Comparison of ENCODE assay signal across 1 cellular context in the genomic region with DNA sequence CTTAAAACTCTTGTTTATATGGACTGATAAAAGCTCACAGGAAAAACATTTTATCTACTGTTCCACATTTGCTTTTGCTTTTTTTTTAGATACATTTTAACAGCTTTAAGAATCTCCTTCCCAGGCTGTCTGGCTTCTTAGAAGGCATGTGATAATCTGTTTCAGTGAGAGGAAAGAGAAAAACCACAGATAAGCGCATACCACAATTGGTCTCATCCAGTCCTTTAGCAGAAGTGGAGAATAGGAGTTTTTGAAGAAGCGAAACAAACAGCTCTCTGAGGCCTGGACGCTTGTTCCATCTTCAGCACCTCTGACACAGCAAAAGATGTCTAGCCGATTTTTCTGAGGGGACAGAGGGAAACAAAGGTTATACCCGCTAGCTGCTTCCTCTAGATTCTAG.
TF ChIP-seq lines count a peak whose summit lies in the region.

No MANE protein-coding gene starts in this region.

TF ChIP-seq in K562, 482 proteins besides CTCF, POLR2A, EP300 and RAD21 (continues in another document):
- TF ChIP-seq, protein P1, sequence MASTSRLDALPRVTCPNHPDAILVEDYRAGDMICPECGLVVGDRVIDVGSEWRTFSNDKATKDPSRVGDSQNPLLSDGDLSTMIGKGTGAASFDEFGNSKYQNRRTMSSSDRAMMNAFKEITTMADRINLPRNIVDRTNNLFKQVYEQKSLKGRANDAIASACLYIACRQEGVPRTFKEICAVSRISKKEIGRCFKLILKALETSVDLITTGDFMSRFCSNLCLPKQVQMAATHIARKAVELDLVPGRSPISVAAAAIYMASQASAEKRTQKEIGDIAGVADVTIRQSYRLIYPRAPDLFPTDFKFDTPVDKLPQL (IDR thresholded peaks at IDR 0.05; ENCODE audit: extremely low read depth, insufficient read length), result no peak
- TF ChIP-seq KAT8 (IDR thresholded peaks at IDR 0.05; ENCODE audit: low read depth) (no peak), DPF2 (IDR thresholded peaks at IDR 0.05) (peak; percentile 82), KLF16 (IDR thresholded peaks at IDR 0.05) (peak; percentile 78), NBN (IDR thresholded peaks at IDR 0.05; ENCODE audit: low read depth) (peak; percentile 79; the same call in 1 of the 2 replicates), CEBPB (tag; IDR thresholded peaks at IDR 0.05) (no peak), CBFA2T2 (conservative IDR thresholded peaks at IDR 0.05) (peak; percentile 63), PML (IDR thresholded peaks at IDR 0.05; ENCODE audit: low read length) (peak; percentile 58; the same call in 1 of the 2 replicates), GATAD2A (IDR thresholded peaks at IDR 0.05) (peak; percentile 72; the same call in 1 of the 2 replicates), ATF7 (IDR thresholded peaks at IDR 0.05) (peak; percentile 41; the same call in 1 of the 2 replicates), NEUROD1 (IDR thresholded peaks at IDR 0.05; ENCODE audit: borderline replicate concordance, low read depth, low read length, partially characterized antibody) (peak; percentile 12), ZNF830 (CRISPR knock-in tag; IDR thresholded peaks at IDR 0.05) (no peak), ZZZ3 (IDR thresholded peaks at IDR 0.05) (no peak), HLTF (IDR thresholded peaks at IDR 0.05) (no peak), THRA (IDR thresholded peaks at IDR 0.05) (no peak), FOXP1 (CRISPR knock-in tag; IDR thresholded peaks at IDR 0.05) (0 out of 2 replicates have a peak, but pooled peaks have one; percentile 9), ZEB2 (IDR thresholded peaks at IDR 0.05) (0 out of 2 replicates have a peak, but pooled peaks have one; percentile 20), ADNP (tag; IDR thresholded peaks at IDR 0.05) (peak; percentile 41; the same call in 1 of the 2 replicates), BRD4 (IDR thresholded peaks at IDR 0.05) (no peak), RNF2 (IDR thresholded peaks at IDR 0.05) (peak; percentile 69; the same call in 1 of the 2 replicates), ARID1B (IDR thresholded peaks at IDR 0.05) (peak; percentile 88), MAFF (IDR thresholded peaks at IDR 0.05; ENCODE audit: low read length) (peak; percentile 6; the same call in 1 of the 2 replicates), NFATC3 (IDR thresholded peaks at IDR 0.05) (no peak), MCM3 (IDR thresholded peaks at IDR 0.05) (no peak), PHF21A (IDR thresholded peaks at IDR 0.05; ENCODE audit: borderline replicate concordance, low read depth) (no peak), RNF219 (CRISPR knock-in tag; IDR thresholded peaks at IDR 0.05) (no peak), SMAD4 (CRISPR knock-in tag; conservative IDR thresholded peaks at IDR 0.05) (peak; percentile 95), SUPT5H (IDR thresholded peaks at IDR 0.05) (no peak), ZBTB7A (IDR thresholded peaks at IDR 0.05; ENCODE audit: borderline replicate concordance, control insufficient read depth, low read depth, low read length) (no peak), LEF1 (IDR thresholded peaks at IDR 0.05) (peak; percentile 53; the same call in 1 of the 2 replicates), SMAD3 (CRISPR knock-in tag; conservative IDR thresholded peaks at IDR 0.05) (0 out of 2 replicates have a peak, but pooled peaks have one; percentile 76), BRCA1 (IDR thresholded peaks at IDR 0.05) (no peak), BRCA1 (CRISPR knock-in tag; IDR thresholded peaks at IDR 0.05) (no peak), ZNF717 (CRISPR knock-in tag; IDR thresholded peaks at IDR 0.05) (no peak), TEAD1 (CRISPR knock-in tag; IDR thresholded peaks at IDR 0.05) (peak in 1 of 2 experiments; percentile 95; a peak in 2 of 4 replicates), ELF4 (CRISPR knock-in tag; IDR thresholded peaks at IDR 0.05) (peak; percentile 66; the same call in 1 of the 2 replicates), SMARCA4 (IDR thresholded peaks at IDR 0.05) (peak; percentile 89), ZNF395 (CRISPR knock-in tag; IDR thresholded peaks at IDR 0.05) (peak; percentile 50; the same call in 1 of the 2 replicates), HES1 (IDR thresholded peaks at IDR 0.05; ENCODE audit: low read depth) (peak; percentile 72), ZNF766 (CRISPR knock-in tag; conservative IDR thresholded peaks at IDR 0.05) (0 out of 2 replicates have a peak, but pooled peaks have one; percentile 61), RCOR1 (IDR thresholded peaks at IDR 0.05; ENCODE audit: borderline replicate concordance in 1 of 2, low read depth in 2 of 2, low read length in 2 of 2) (peak; percentile 40 to 98; a peak in 3 of 4 replicates), MIER1 (IDR thresholded peaks at IDR 0.05; ENCODE audit: low read depth) (no peak), MTA2 (IDR thresholded peaks at IDR 0.05; ENCODE audit: low read depth) (peak; percentile 49; the same call in 1 of the 2 replicates), TSC22D4 (tag; IDR thresholded peaks at IDR 0.05) (no peak), AFF1 (IDR thresholded peaks at IDR 0.05; ENCODE audit: low read depth in 1 of 2, partially characterized antibody in 2 of 2) (peak in 1 of 2 experiments; percentile 32), CHCHD3 (CRISPR knock-in tag; IDR thresholded peaks at IDR 0.05) (no peak), ZFP36 (IDR thresholded peaks at IDR 0.05; ENCODE audit: low read depth, low read length, partially characterized antibody) (no peak), NFRKB (IDR thresholded peaks at IDR 0.05; ENCODE audit: low read depth) (no peak), JUND (IDR thresholded peaks at IDR 0.05; ENCODE audit: borderline replicate concordance, low read depth, low read length) (peak; percentile 68; the same call in 1 of the 2 replicates), JUND (tag; IDR thresholded peaks at IDR 0.05; ENCODE audit: borderline replicate concordance, low read depth, low read length) (peak; percentile 49; the same call in 1 of the 3 replicates), TBL1XR1 (IDR thresholded peaks at IDR 0.05; ENCODE audit: low read length in 2 of 2) (peak in 1 of 2 experiments; percentile 94; a peak in 2 of 4 replicates)
- TF ChIP-seq, protein P2, sequence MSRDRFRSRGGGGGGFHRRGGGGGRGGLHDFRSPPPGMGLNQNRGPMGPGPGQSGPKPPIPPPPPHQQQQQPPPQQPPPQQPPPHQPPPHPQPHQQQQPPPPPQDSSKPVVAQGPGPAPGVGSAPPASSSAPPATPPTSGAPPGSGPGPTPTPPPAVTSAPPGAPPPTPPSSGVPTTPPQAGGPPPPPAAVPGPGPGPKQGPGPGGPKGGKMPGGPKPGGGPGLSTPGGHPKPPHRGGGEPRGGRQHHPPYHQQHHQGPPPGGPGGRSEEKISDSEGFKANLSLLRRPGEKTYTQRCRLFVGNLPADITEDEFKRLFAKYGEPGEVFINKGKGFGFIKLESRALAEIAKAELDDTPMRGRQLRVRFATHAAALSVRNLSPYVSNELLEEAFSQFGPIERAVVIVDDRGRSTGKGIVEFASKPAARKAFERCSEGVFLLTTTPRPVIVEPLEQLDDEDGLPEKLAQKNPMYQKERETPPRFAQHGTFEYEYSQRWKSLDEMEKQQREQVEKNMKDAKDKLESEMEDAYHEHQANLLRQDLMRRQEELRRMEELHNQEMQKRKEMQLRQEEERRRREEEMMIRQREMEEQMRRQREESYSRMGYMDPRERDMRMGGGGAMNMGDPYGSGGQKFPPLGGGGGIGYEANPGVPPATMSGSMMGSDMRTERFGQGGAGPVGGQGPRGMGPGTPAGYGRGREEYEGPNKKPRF (IDR thresholded peaks at IDR 0.05; ENCODE audit: low read depth, low read length), result no peak
- TF ChIP-seq, protein P3, sequence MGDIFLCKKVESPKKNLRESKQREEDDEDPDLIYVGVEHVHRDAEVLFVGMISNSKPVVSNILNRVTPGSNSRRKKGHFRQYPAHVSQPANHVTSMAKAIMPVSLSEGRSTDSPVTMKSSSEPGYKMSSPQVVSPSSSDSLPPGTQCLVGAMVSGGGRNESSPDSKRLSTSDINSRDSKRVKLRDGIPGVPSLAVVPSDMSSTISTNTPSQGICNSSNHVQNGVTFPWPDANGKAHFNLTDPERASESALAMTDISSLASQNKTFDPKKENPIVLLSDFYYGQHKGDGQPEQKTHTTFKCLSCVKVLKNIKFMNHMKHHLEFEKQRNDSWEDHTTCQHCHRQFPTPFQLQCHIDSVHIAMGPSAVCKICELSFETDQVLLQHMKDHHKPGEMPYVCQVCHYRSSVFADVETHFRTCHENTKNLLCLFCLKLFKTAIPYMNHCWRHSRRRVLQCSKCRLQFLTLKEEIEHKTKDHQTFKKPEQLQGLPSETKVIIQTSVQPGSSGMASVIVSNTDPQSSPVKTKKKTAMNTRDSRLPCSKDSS (IDR thresholded peaks at IDR 0.05; ENCODE audit: low read depth, partially characterized antibody), result no peak
- TF ChIP-seq, protein P4, sequence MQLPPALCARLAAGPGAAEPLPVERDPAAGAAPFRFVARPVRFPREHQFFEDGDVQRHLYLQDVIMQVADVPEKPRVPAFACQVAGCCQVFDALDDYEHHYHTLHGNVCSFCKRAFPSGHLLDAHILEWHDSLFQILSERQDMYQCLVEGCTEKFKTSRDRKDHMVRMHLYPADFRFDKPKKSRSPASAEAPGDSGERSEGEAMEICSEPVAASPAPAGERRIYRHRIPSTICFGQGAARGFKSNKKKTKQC (CRISPR knock-in tag; IDR thresholded peaks at IDR 0.05), result no peak
